ENCODE assay signal across 9 cellular contexts in genomic region chr14:51224551-51224950, GRCh38.
"Had no signal": no experiment of that assay in that cellular context is flagged by ENCODE, and none has a peak within 500 bp of the region (broad histone marks: within the 10 kb centered on the region; RNA-seq: fewer than 3 reads in every experiment).

No MANE protein-coding gene starts in this region.

- H3K27me3 Mint-ChIP-seq: activated naive CD4-positive, alpha-beta T cell treated with anti-CD3 and anti-CD28 coated beads, Interleukin-2, amount 50 U/mL, for 24 hours; activated T-cell treated with anti-CD3 and anti-CD28 coated beads, Interleukin-2, amount 50 U/mL, for 24 hours; type B pancreatic cell had no signal

- H3K27ac Mint-ChIP-seq: activated naive CD4-positive, alpha-beta T cell treated with anti-CD3 and anti-CD28 coated beads, Interleukin-2, amount 50 U/mL, for 24 hours; activated T-cell treated with anti-CD3 and anti-CD28 coated beads, Interleukin-2, amount 50 U/mL, for 24 hours; mesothelial cell of epicardium; type B pancreatic cell had no signal

- H3K4me3 Mint-ChIP-seq: activated naive CD4-positive, alpha-beta T cell treated with anti-CD3 and anti-CD28 coated beads, Interleukin-2, amount 50 U/mL, for 24 hours; activated T-cell treated with anti-CD3 and anti-CD28 coated beads, Interleukin-2, amount 50 U/mL, for 24 hours; mesothelial cell of epicardium; type B pancreatic cell had no signal

- DNase-seq: activated effector memory CD4-positive, alpha-beta T cell treated with Interleukin-2 at 50 U/mL for 16 hours; activated T-cell treated with anti-CD3 and anti-CD28 coated beads, Interleukin-2, amount 50 U/mL, for 24 hours; lower lobe of right lung; posterior cingulate gyrus; right cardiac atrium; stimulated activated naive CD8-positive, alpha-beta T cell treated with anti-CD3 and anti-CD28 coated beads, Interleukin-15, Interleukin-2, amounts not matched to agents 100 U/mL and 50 U/mL, for 24 hours had no signal

- H3K9me3 Mint-ChIP-seq: activated naive CD4-positive, alpha-beta T cell treated with anti-CD3 and anti-CD28 coated beads, Interleukin-2, amount 50 U/mL, for 24 hours had no signal

- H3K36me3 Mint-ChIP-seq: type B pancreatic cell had no signal

- H3K4me1 Mint-ChIP-seq: activated naive CD4-positive, alpha-beta T cell treated with anti-CD3 and anti-CD28 coated beads, Interleukin-2, amount 50 U/mL, for 24 hours had no signal
